Comparison of ENCODE assay signal across 12 cellular contexts in genomic region chr13:51542358-51542972, GRCh38. TPM values are rescaled to one million over a fixed set of nuclear protein-coding genes. Genes with fewer than 3 reads are reported as not detected.
DNase-seq lines count a peak whose midpoint lies in the region; ATAC-seq and TF ChIP-seq lines count a peak whose summit lies in the region.
"Had no signal": no experiment of that assay in that cellular context is flagged by ENCODE, and none has a peak within 500 bp of the region (broad histone marks: within the 10 kb centered on the region; RNA-seq: fewer than 3 reads in every experiment).

No MANE protein-coding gene starts in this region.

- DNase-seq in GM23338 (ENCODE audit: low spot score) (peak; percentile 52), SK-MEL-5 (ENCODE audit: low read depth, low spot score) (peak; percentile 14), immature natural killer cell (no peak), T-cell (no peak), mesenteric fat pad (ENCODE audit: low spot score) (no peak)
- DNase-seq in activated CD8-positive, alpha-beta memory T cell treated with anti-CD3 and anti-CD28 coated beads, Interleukin-2, amount 50 U/mL, for 4 hours = no peak
- DNase-seq: activated effector memory CD4-positive, alpha-beta T cell treated with Interleukin-2 at 50 U/mL for 16 hours; NCI-H2029; stimulated activated naive B cell treated with anti-CD40 and anti-IgM and Interleukin-4, amounts not matched to agents 10 μg/mL and 1 μg/mL and 100 μg/mL, for 72 hours had no signal

- H3F3A ChIP-seq in GM23338 (replicated peaks; ENCODE audit: low read depth) = no peaks in the 10 kb centered on the region

- H3K36me3 ChIP-seq in GM23338 (ENCODE audit: insufficient read depth) (no peaks in the 10 kb centered on the region), gastroesophageal sphincter (no peaks in the 10 kb centered on the region), parathyroid adenoma (ENCODE audit: control insufficient read depth, insufficient read depth, low read length) (no peaks in the 10 kb centered on the region)

- H3K4me3 Mint-ChIP-seq in GM23338 (no peak overlapping the region; the same call in 2 of the 3 replicates), immature natural killer cell (no peak overlapping the region), T-cell (no peak overlapping the region)
- H3K4me3 Mint-ChIP-seq: central memory CD8-positive, alpha-beta T cell; stimulated activated naive B cell treated with anti-CD40 and anti-IgM and Interleukin-4, amounts not matched to agents 10 μg/mL and 1 μg/mL and 100 μg/mL, for 72 hours had no signal

- no peak for TF ChIP-seq EP300 in gastroesophageal sphincter (IDR thresholded peaks at IDR 0.05)

- H3K27me3 ChIP-seq in GM23338 (ENCODE audit: insufficient read depth) = no peaks in the 10 kb centered on the region
- H3K27me3 ChIP-seq in gastroesophageal sphincter = no peaks in the 10 kb centered on the region
- H3K27me3 ChIP-seq in parathyroid adenoma (ENCODE audit: control insufficient read depth, insufficient read depth, low read length) = no peaks in the 10 kb centered on the region

- ATAC-seq in GM23338 (peak; percentile 89), gastroesophageal sphincter (peak; percentile 58), T-cell (replicated peaks in 1 of 4) (no peak)
- ATAC-seq: stimulated activated naive B cell treated with anti-CD40 and anti-IgM and Interleukin-4, amounts not matched to agents 10 μg/mL and 1 μg/mL and 100 μg/mL, for 72 hours had no signal

- TF ChIP-seq POLR2A in gastroesophageal sphincter (IDR thresholded peaks at IDR 0.05) = no peak

- CTCF ChIA-PET in T-cell (lab: Charles Lee) = interaction anchor here in 1 of 2 donors (0.8 kb wide), 1 partner anchor 39 kb away, joined by 4 read pairs; no protein-coding TSS in a partner anchor

- H3K9me2 ChIP-seq in GM23338 (ENCODE audit: insufficient read depth) = no peaks in the 10 kb centered on the region

- H3K27me3 Mint-ChIP-seq in GM23338 (ENCODE audit: insufficient read depth, low read depth, poor library complexity) (peaks cover 4% of the 10 kb centered on the region), immature natural killer cell (ENCODE audit: low read depth in 3 of 3) (peaks cover 0 to 5% (median 2%) of the 10 kb centered on the region in 3 donors), T-cell (peaks cover 0 to 3% of the 10 kb centered on the region in 2 donors)
- H3K27me3 Mint-ChIP-seq: central memory CD8-positive, alpha-beta T cell had no signal

- H3K36me3 Mint-ChIP-seq in GM23338 (ENCODE audit: low read depth) (no peaks in the 10 kb centered on the region), immature natural killer cell (no peaks in the 10 kb centered on the region), T-cell (no peaks in the 10 kb centered on the region)
- H3K36me3 Mint-ChIP-seq: stimulated activated naive B cell treated with anti-CD40 and anti-IgM and Interleukin-4, amounts not matched to agents 10 μg/mL and 1 μg/mL and 100 μg/mL, for 72 hours had no signal

- H3K27ac Mint-ChIP-seq in GM23338 (peak overlapping the region; percentile 68; the same call in 1 of the 2 replicates), immature natural killer cell (no peak overlapping the region), T-cell (no peak overlapping the region)
- H3K27ac Mint-ChIP-seq: stimulated activated naive B cell treated with anti-CD40 and anti-IgM and Interleukin-4, amounts not matched to agents 10 μg/mL and 1 μg/mL and 100 μg/mL, for 72 hours had no signal

- in situ Hi-C loops in SK-MEL-5 (cut with HindIII; ENCODE audit: low pct_unique_long_range_greater_than_20kb, low sequenced_read_pairs) = no loop called here

- H3K27ac ChIP-seq in GM23338 (ENCODE audit: low read depth) = no peak overlapping the region
- H3K27ac ChIP-seq in gastroesophageal sphincter = peak overlapping the region in 3 of 4 donors; percentile 37 to 70 (median 48)
- peak overlapping the region; percentile 56 for H3K27ac ChIP-seq in parathyroid adenoma

- H3K4me1 ChIP-seq in GM23338 (ENCODE audit: insufficient read depth) (peaks cover 18% of the 10 kb centered on the region), gastroesophageal sphincter (peaks cover 0 to 43% (median 10%) of the 10 kb centered on the region in 3 donors), parathyroid adenoma (peaks cover 4% of the 10 kb centered on the region)

- no peaks in the 10 kb centered on the region; the same call in 2 of the 3 replicates for H3K9me3 Mint-ChIP-seq in GM23338
- peaks cover 0 to 2% (median 0%) of the 10 kb centered on the region in 6 donors for H3K9me3 Mint-ChIP-seq in immature natural killer cell
- H3K9me3 Mint-ChIP-seq in T-cell = peaks cover 0 to 4% (median 0%) of the 10 kb centered on the region in 3 donors
- H3K9me3 Mint-ChIP-seq: central memory CD8-positive, alpha-beta T cell; stimulated activated naive B cell treated with anti-CD40 and anti-IgM and Interleukin-4, amounts not matched to agents 10 μg/mL and 1 μg/mL and 100 μg/mL, for 72 hours had no signal

- no peaks in the 10 kb centered on the region for H4K20me1 ChIP-seq in GM23338 (replicated peaks; ENCODE audit: insufficient read depth)

- no peak overlapping the region for H3K9ac ChIP-seq in parathyroid adenoma

- 14 to 37% methylated on average over 6 to 7 of the region's 7 CpGs for WGBS in gastroesophageal sphincter (ENCODE audit: low coverage in 1 of 2), 2 donors

- POLR2A ChIA-PET in T-cell (lab: Charles Lee) = interaction anchor here in 1 of 2 donors (0.7 kb wide), 1 partner anchor 103 kb away, joined by 14 read pairs; no protein-coding TSS in a partner anchor

- TF ChIP-seq CTCF in GM23338 (conservative IDR thresholded peaks at IDR 0.05; ENCODE audit: low read depth in 2 of 2) (no peak), gastroesophageal sphincter (IDR thresholded peaks at IDR 0.05) (no peak), parathyroid adenoma (IDR thresholded peaks at IDR 0.05) (no peak)

- H3K79me2 ChIP-seq in GM23338 (replicated peaks; ENCODE audit: insufficient read depth) (no peaks in the 10 kb centered on the region), parathyroid adenoma (no peaks in the 10 kb centered on the region)

- H3K4me3 ChIP-seq in GM23338 (no peak overlapping the region), gastroesophageal sphincter (peak overlapping the region in 1 of 2 donors; percentile 16), parathyroid adenoma (ENCODE audit: low read depth, low read length) (peak overlapping the region; percentile 6)

- no peaks in the 10 kb centered on the region for H3K9me3 ChIP-seq in gastroesophageal sphincter
- no peaks in the 10 kb centered on the region for H3K9me3 ChIP-seq in parathyroid adenoma (ENCODE audit: control insufficient read depth, low read length)

- H2AFZ ChIP-seq in GM23338 (peak overlapping the region; percentile 91), parathyroid adenoma (peak overlapping the region; percentile 68)

- peaks cover 35% of the 10 kb centered on the region for H3K4me1 Mint-ChIP-seq in GM23338
- peaks cover 0 to 3% of the 10 kb centered on the region in 2 donors for H3K4me1 Mint-ChIP-seq in immature natural killer cell
- no peaks in the 10 kb centered on the region for H3K4me1 Mint-ChIP-seq in T-cell
- H3K4me1 Mint-ChIP-seq: central memory CD8-positive, alpha-beta T cell had no signal

- H3K4me2 ChIP-seq in GM23338 = no peak overlapping the region
- peak overlapping the region; percentile 54 for H3K4me2 ChIP-seq in parathyroid adenoma (ENCODE audit: low read length)

TF ChIP-seq in GM23338, 12 proteins besides CTCF, POLR2A, EP300 and RAD21 (continues in another document):
- TF ChIP-seq STAT1 (IDR thresholded peaks at IDR 0.05; ENCODE audit: unreplicated experiment) (no peak), ZNF331 (CRISPR knock-in tag; IDR thresholded peaks at IDR 0.05; ENCODE audit: low read depth) (no peak), JUNB (IDR thresholded peaks at IDR 0.05; ENCODE audit: unreplicated experiment) (no peak), ZNF114 (CRISPR knock-in tag; IDR thresholded peaks at IDR 0.05) (no peak)

RNA-seq across cellular contexts. Expression of gene WDFY2, which starts 41.8 kb away (rescaled TPM):
- 24.0 and 31.3 TPM in 2 replicates for total RNA-seq in GM23338 (2014; rRNA removed; shearing (Covaris generic))
- polyA plus RNA-seq in GM23338 (2016; fragmentation: Nextera tagmentation; extraction: Ambion mirVana) = 11.4 and 12.2 TPM in 2 replicates
- total RNA-seq in SK-MEL-5 (2014; rRNA removed; shearing (Covaris generic)) = 1.9 and 2.0 TPM in 2 replicates
- 3.7 and 5.5 TPM in 2 replicates for polyA plus RNA-seq in SK-MEL-5 (2015; cell fraction: cytosol; rRNA removed)
- 32.9 and 45.3 TPM in 2 replicates for polyA plus RNA-seq in SK-MEL-5 (2015; cell fraction: nucleus; rRNA removed)
- total RNA-seq in gastroesophageal sphincter = 10 to 100 TPM in 2 of 4 donors, 1 to 10 TPM in 2; 5.2 to 11.5 (median 8.5) TPM
- 1 to 10 TPM; 1.6 to 4.6 (median 3.0) TPM for polyA plus RNA-seq in immature natural killer cell
- 10 to 100 TPM; 18.2 to 28.3 (median 20.0) TPM for total RNA-seq in T-cell
- 16.3 TPM for total RNA-seq in mesenteric fat pad

Comparison
In these comparisons a context has a peak if more than half of its experiments do, and no peak if none do; other contexts are left out.
1. ATAC-seq: peak in GM23338 (single experiment) and gastroesophageal sphincter (single experiment); none in T-cell (0 of 4).
2. DNase-seq: peak in GM23338 (single experiment) and SK-MEL-5 (single experiment); none in immature natural killer cell (0 of 3), T-cell (0 of 34), mesenteric fat pad (single experiment) and activated CD8-positive, alpha-beta memory T cell treated with anti-CD3 and anti-CD28 coated beads, Interleukin-2, amount 50 U/mL, for 4 hours (single experiment).